ENCODE assay signal across 18 cellular contexts in genomic region chr14:100203146-100203545, GRCh38. TPM values are rescaled to one million over a fixed set of nuclear protein-coding genes. Genes with fewer than 3 reads are reported as not detected.
DNase-seq lines count a peak whose midpoint lies in the region; ATAC-seq and TF ChIP-seq lines count a peak whose summit lies in the region.
"Had no signal": no experiment of that assay in that cellular context is flagged by ENCODE, and none has a peak within 500 bp of the region (broad histone marks: within the 10 kb centered on the region; RNA-seq: fewer than 3 reads in every experiment).

No MANE protein-coding gene starts in this region.

- intact Hi-C loops in left ventricle myocardium inferior (cut with micrococcal nuclease) (no loop called here), Right ventricle myocardium superior (cut with DNase I) (no loop called here)

- peak overlapping the region; percentile 24 for H3K27ac ChIP-seq in left ventricle myocardium inferior (replicated peaks)
- H3K27ac ChIP-seq: 22Rv1 had no signal

- no peak for ATAC-seq in Right ventricle myocardium superior (ENCODE audit: poor library complexity)

- in situ Hi-C loops in SK-MEL-5 (cut with HindIII; ENCODE audit: low pct_unique_long_range_greater_than_20kb, low sequenced_read_pairs): no loop called here

- H3K36me3 ChIP-seq in left ventricle myocardium inferior: no peaks in the 10 kb centered on the region
- H3K36me3 ChIP-seq: HAP-1 had no signal

- no peak for TF ChIP-seq CTCF in left ventricle myocardium inferior (IDR thresholded peaks at IDR 0.05; ENCODE audit: borderline replicate concordance)

- H3K9me3 ChIP-seq in left ventricle myocardium inferior (replicated peaks): no peaks in the 10 kb centered on the region
- H3K9me3 ChIP-seq: A549, HAP-1 had no signal

- H3K4me3 ChIP-seq in left ventricle myocardium inferior: no peak overlapping the region
- H3K4me3 ChIP-seq: A549, HAP-1 had no signal

- H3K27me3 ChIP-seq in left ventricle myocardium inferior (ENCODE audit: low read depth): no peaks in the 10 kb centered on the region

- DNase-seq in left ventricle myocardium inferior (no peak), Right ventricle myocardium superior (no peak), SK-MEL-5 (ENCODE audit: low read depth, low spot score) (peak; percentile 95), foreskin melanocyte (peak; percentile 64), HuH-7 (ENCODE audit: low spot score) (no peak), anterior cingulate cortex (lab: John Stamatoyannopoulos, UW) (no peak)
- DNase-seq: Calu3; CD4-positive, alpha-beta T cell; CD8-positive, alpha-beta memory T cell; COR-L47; DMS53; DMS79 treated with DMSO at 0.1 percent for 48 hours; GF-D8; GOT3 had no signal

- peaks cover 4% of the 10 kb centered on the region for H3K4me1 ChIP-seq in left ventricle myocardium inferior

RNA-seq across cellular contexts. Expression of gene YY1, which starts 35.8 kb away (rescaled TPM):
- total RNA-seq in left ventricle myocardium inferior (44.7 TPM), Right ventricle myocardium superior (48.1 TPM)
- total RNA-seq in SK-MEL-5 (2014; rRNA removed; shearing (Covaris generic)): 56.5 and 60.4 TPM in 2 replicates
- polyA plus RNA-seq in SK-MEL-5 (2015; cell fraction: cytosol; rRNA removed): 41.0 and 42.6 TPM in 2 replicates
- 52.3 and 55.1 TPM in 2 replicates for polyA plus RNA-seq in SK-MEL-5 (2015; cell fraction: nucleus; rRNA removed)

RNA-seq across cellular contexts. Expression of gene DEGS2, which starts 43.7 kb away (rescaled TPM):
- total RNA-seq in left ventricle myocardium inferior: not detected
- total RNA-seq in Right ventricle myocardium superior: not detected
- not detected in 2 replicates for total RNA-seq in SK-MEL-5 (2014; rRNA removed; shearing (Covaris generic))
- not detected in 2 replicates for polyA plus RNA-seq in SK-MEL-5 (2015; cell fraction: cytosol; rRNA removed)
- polyA plus RNA-seq in SK-MEL-5 (2015; cell fraction: nucleus; rRNA removed): not detected in 2 replicates
- polyA plus RNA-seq: BJ had no signal

Comparison
In these comparisons a context has a peak if more than half of its experiments do, and no peak if none do; other contexts are left out.
1. DNase-seq: peak in SK-MEL-5 (single experiment) and foreskin melanocyte (single experiment); none in left ventricle myocardium inferior (single experiment), Right ventricle myocardium superior (single experiment), HuH-7 (single experiment) and anterior cingulate cortex (0 of 58).